In genomic region chr18:13562494-13563029, GRCh38 we compare ENCODE assay signal across 9 cellular contexts.
DNase-seq lines count a peak whose midpoint lies in the region; ATAC-seq and TF ChIP-seq lines count a peak whose summit lies in the region.
"Had no signal": no experiment of that assay in that cellular context is flagged by ENCODE, and none has a peak within 500 bp of the region (broad histone marks: within the 10 kb centered on the region; RNA-seq: fewer than 3 reads in every experiment).

No MANE protein-coding gene starts in this region.

- H3K36me3 ChIP-seq in smooth muscle cell (ENCODE audit: low read depth) = no peaks in the 10 kb centered on the region

- H3K27ac ChIP-seq in smooth muscle cell (ENCODE audit: low read depth) = peak overlapping the region; percentile 43

- H3K4me3 Mint-ChIP-seq in glutamatergic neuron (ENCODE audit: unreplicated experiment) (no peak overlapping the region), progenitor cell of endocrine pancreas (ENCODE audit: low read depth) (no peak overlapping the region)

- no peak overlapping the region for H3K9ac ChIP-seq in smooth muscle cell (ENCODE audit: low read depth)

- peaks cover 10% of the 10 kb centered on the region for H3K4me1 ChIP-seq in smooth muscle cell (ENCODE audit: low read depth)

- peak; percentile 76 for DNase-seq in activated CD8-positive, alpha-beta memory T cell treated with anti-CD3 and anti-CD28 coated beads, Interleukin-2, amount 50 U/mL, for 4 hours
- no peak for DNase-seq in smooth muscle cell (lab: John Stamatoyannopoulos, UW; ENCODE audit: unreplicated experiment)
- no peak for DNase-seq in HPDE6-E6E7 (ENCODE audit: extremely low spot score)
- no peak for DNase-seq in glutamatergic neuron
- DNase-seq in left colon = no peak
- no peak for DNase-seq in progenitor cell of endocrine pancreas (ENCODE audit: low spot score, unreplicated experiment)

- H3K27me3 Mint-ChIP-seq in glutamatergic neuron (ENCODE audit: unreplicated experiment) (peaks cover 2% of the 10 kb centered on the region), progenitor cell of endocrine pancreas (no peaks in the 10 kb centered on the region)

- intact Hi-C loops in left colon (cut with DNase I, micrococcal nuclease) = no loop called here

- TF ChIP-seq CTCF in smooth muscle cell (IDR thresholded peaks at IDR 0.05; ENCODE audit: borderline replicate concordance, insufficient read depth, poor library complexity, severe bottlenecking) = no peak
- TF ChIP-seq CTCF in glutamatergic neuron (IDR thresholded peaks at IDR 0.05; ENCODE audit: partially characterized antibody, unreplicated experiment) = no peak
- no peak for TF ChIP-seq CTCF in progenitor cell of endocrine pancreas (IDR thresholded peaks at IDR 0.05; ENCODE audit: unreplicated experiment)

- ATAC-seq in GM19397 (IDR thresholded peaks at IDR 0.05; ENCODE audit: unreplicated experiment) (peak; percentile 49), HG03378 (IDR thresholded peaks at IDR 0.05; ENCODE audit: unreplicated experiment) (peak; percentile 72), left colon (no peak)
- ATAC-seq: Panc1 had no signal

- peaks cover 8% of the 10 kb centered on the region for H3F3A ChIP-seq in smooth muscle cell (ENCODE audit: low read depth)

- H3K36me3 Mint-ChIP-seq in glutamatergic neuron (ENCODE audit: unreplicated experiment) (no peaks in the 10 kb centered on the region), progenitor cell of endocrine pancreas (ENCODE audit: insufficient read depth) (no peaks in the 10 kb centered on the region)

- peaks cover 4% of the 10 kb centered on the region for H3K79me2 ChIP-seq in smooth muscle cell (ENCODE audit: low read depth)

- H3K9me3 Mint-ChIP-seq in glutamatergic neuron (ENCODE audit: unreplicated experiment) = no peaks in the 10 kb centered on the region
- H3K9me3 Mint-ChIP-seq in progenitor cell of endocrine pancreas (ENCODE audit: low read depth) = no peaks in the 10 kb centered on the region

- H2AFZ ChIP-seq in smooth muscle cell (ENCODE audit: low read depth) = no peak overlapping the region

- H3K9me3 ChIP-seq in smooth muscle cell (replicated peaks; ENCODE audit: low read depth) = no peaks in the 10 kb centered on the region

- WGBS in smooth muscle cell (ENCODE audit: low lambda C conversion rate) = 82% methylated on average over 11 of the region's 11 CpGs

- H3K4me3 ChIP-seq in smooth muscle cell = no peak overlapping the region

- no peak overlapping the region for H3K4me2 ChIP-seq in smooth muscle cell

- H3K27ac Mint-ChIP-seq in glutamatergic neuron (ENCODE audit: unreplicated experiment) = no peak overlapping the region
- H3K27ac Mint-ChIP-seq in progenitor cell of endocrine pancreas = no peak overlapping the region

- peaks cover 10% of the 10 kb centered on the region for H4K20me1 ChIP-seq in smooth muscle cell (ENCODE audit: low read depth)

- no peaks in the 10 kb centered on the region for H3K27me3 ChIP-seq in smooth muscle cell (ENCODE audit: low read depth)

- H3K4me1 Mint-ChIP-seq in glutamatergic neuron (ENCODE audit: low read depth, unreplicated experiment) (peaks cover 6% of the 10 kb centered on the region), progenitor cell of endocrine pancreas (ENCODE audit: low read depth) (peaks cover 11% of the 10 kb centered on the region)
